Comparison of ENCODE assay signal across 33 cellular contexts in the genomic region with DNA sequence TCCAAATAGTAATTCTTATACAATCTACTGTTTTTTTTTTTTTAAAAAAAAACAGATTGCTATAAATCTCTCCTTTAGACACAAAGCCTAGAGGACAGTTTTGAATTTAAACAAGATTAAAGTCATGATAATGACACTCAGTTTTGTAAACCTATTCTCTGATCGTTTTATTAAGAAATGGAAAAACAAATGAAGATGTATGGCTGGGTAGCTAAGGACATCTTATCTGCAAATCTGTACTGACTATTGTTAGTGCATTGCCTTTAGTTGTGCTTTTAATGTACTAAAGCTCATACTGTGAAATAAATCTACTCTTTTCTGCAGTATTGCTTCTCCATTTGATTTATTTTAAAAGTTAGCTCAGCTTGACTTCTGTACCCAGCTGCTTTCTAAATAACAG.
"Had no signal": no experiment of that assay in that cellular context is flagged by ENCODE, and none has a peak within 500 bp of the region (broad histone marks: within the 10 kb centered on the region; RNA-seq: fewer than 3 reads in every experiment).

No MANE protein-coding gene starts in this region.

- H3K4me1 ChIP-seq: adrenal gland, body of pancreas, breast epithelium had no signal

- H3K27ac ChIP-seq: adrenal gland, body of pancreas, brain microvascular endothelial cell, breast epithelium, VCaP had no signal

- H3K27me3 ChIP-seq: adrenal gland, body of pancreas, brain microvascular endothelial cell, breast epithelium had no signal

- H3K36me3 ChIP-seq: adrenal gland, brain microvascular endothelial cell, breast epithelium had no signal

- H3K9me3 ChIP-seq: adrenal gland, body of pancreas, breast epithelium had no signal

- H3K4me3 ChIP-seq: adrenal gland, body of pancreas, breast epithelium had no signal

- FAIRE-seq: astrocyte, TTC549 had no signal

- ATAC-seq: activated CD8-positive, alpha-beta T cell treated with anti-CD3 and anti-CD28 coated beads for 36 hours; activated naive CD4-positive, alpha-beta T cell treated with anti-CD3 and anti-CD28 coated beads, Interleukin-2, amount 50 U/mL, for 72 hours; activated T-cell treated with anti-CD3 and anti-CD28 coated beads, Interleukin-2, amount 50 U/mL, for 4 hours; activated T-cell treated with anti-CD3 and anti-CD28 coated beads, Interleukin-2, amount 50 U/mL, for 72 hours; activated T-helper 17 cell treated with anti-CD3 and anti-CD28 coated beads, Interleukin-2, amount 50 U/mL, for 72 hours; body of pancreas had no signal

- DNase-seq: activated B cell treated with CpG ODN at 0.5 μM for 24 hours; activated CD4-positive, alpha-beta memory T cell treated with anti-CD3 and anti-CD28 coated beads for 36 hours; activated CD4-positive, alpha-beta T cell treated with anti-CD3 and anti-CD28 coated beads for 4 hours; activated CD4-positive, alpha-beta T cell treated with anti-CD3 and anti-CD28 coated beads, Interleukin-2, amount 10 ng/mL, durations not matched to agents 24 days and 14 days; activated CD4-positive, alpha-beta T cell treated with anti-CD3 and anti-CD28 coated beads, Interleukin-2, amount 50 U/mL, for 1 hour; activated CD4-positive, alpha-beta T cell treated with anti-CD3 and anti-CD28 coated beads, Interleukin-2, amount 50 U/mL, for 4 hours; activated CD4-positive, CD25-positive, alpha-beta regulatory T cell treated with anti-CD3 and anti-CD28 coated beads, Interleukin-2, amount 50 U/mL, for 72 hours; activated CD8-positive, alpha-beta memory T cell treated with anti-CD3 and anti-CD28 coated beads, Interleukin-2, amount 50 U/mL, for 4 hours; activated CD8-positive, alpha-beta T cell treated with anti-CD3 and anti-CD28 coated beads for 36 hours; activated effector memory CD4-positive, alpha-beta T cell treated with anti-CD3 and anti-CD28 coated beads, Interleukin-2, amount 50 U/mL, for 16 hours; activated gamma-delta T cell treated with Interleukin-2 at 50 U/mL for 16 hours; activated naive CD4-positive, alpha-beta T cell; activated naive CD4-positive, alpha-beta T cell treated with anti-CD3 and anti-CD28 coated beads for 36 hours; activated naive CD4-positive, alpha-beta T cell treated with anti-CD3 and anti-CD28 coated beads, Interleukin-2, amount 50 U/mL, for 16 hours; activated naive CD8-positive, alpha-beta T cell treated with anti-CD3 and anti-CD28 coated beads for 36 hours; activated T-cell treated with anti-CD3 and anti-CD28 coated beads for 4 hours; activated T-cell treated with anti-CD3 and anti-CD28 coated beads, Interleukin-2, amount 50 U/mL, for 1 hour; activated T-cell treated with anti-CD3 and anti-CD28 coated beads, Interleukin-2, amount 50 U/mL, for 4 hours; activated T-cell treated with anti-CD3 and anti-CD28 coated beads, Interleukin-2, amount 50 U/mL, for 72 hours; adrenal gland; amniotic stem cell; aorta; body of pancreas; brain microvascular endothelial cell; central memory CD4-positive, alpha-beta T cell; T-helper 2 cell; T-helper 9 cell had no signal
